24 cellular contexts compared by ENCODE assay signal in genomic region chr1:55938376-55938850, GRCh38.
DNase-seq lines count a peak whose midpoint lies in the region; FAIRE-seq and TF ChIP-seq lines count a peak whose summit lies in the region.
"Had no signal": no experiment of that assay in that cellular context is flagged by ENCODE, and none has a peak within 500 bp of the region (broad histone marks: within the 10 kb centered on the region; RNA-seq: fewer than 3 reads in every experiment).

No MANE protein-coding gene starts in this region.

- H3K27me3 Mint-ChIP-seq in osteocyte (ENCODE audit: unreplicated experiment) = no peaks in the 10 kb centered on the region
- H3K27me3 Mint-ChIP-seq: activated CD4-positive, alpha-beta T cell treated with anti-CD3 and anti-CD28 coated beads, Interleukin-2, amount 10 ng/mL, durations not matched to agents 24 days and 14 days; activated CD8-positive, alpha-beta memory T cell treated with anti-CD3 and anti-CD28 coated beads, Interleukin-2, amount 10 ng/mL, durations not matched to agents 7 days and 5 days; activated naive CD4-positive, alpha-beta T cell treated with anti-CD3 and anti-CD28 coated beads, Interleukin-2, amount 50 U/mL, for 24 hours; memory B cell had no signal

- H3K4me3 ChIP-seq in cardiac muscle cell = no peak overlapping the region
- H3K4me3 ChIP-seq: K562, uterus had no signal

- no peaks in the 10 kb centered on the region for H3K9me3 ChIP-seq in cardiac muscle cell (ENCODE audit: low read depth)
- H3K9me3 ChIP-seq: SK-N-SH, uterus had no signal

- peaks cover 11% of the 10 kb centered on the region for H3K9me3 Mint-ChIP-seq in osteocyte (ENCODE audit: unreplicated experiment)
- H3K9me3 Mint-ChIP-seq: activated CD4-positive, alpha-beta T cell treated with anti-CD3 and anti-CD28 coated beads, Interleukin-2, amount 10 ng/mL, durations not matched to agents 24 days and 14 days; activated naive CD4-positive, alpha-beta T cell treated with anti-CD3 and anti-CD28 coated beads, Interleukin-2, amount 50 U/mL, for 24 hours; activated T-helper 1 cell treated with anti-CD3 and anti-CD28 coated beads, Interleukin-12 subunit alpha, Interleukin-12 subunit beta, Interleukin-2, Interleukin-4 antibody, amounts not matched to agents 30 ng/mL and 10 ng/mL and 1 ng/mL, durations not matched to agents 14 hours and 24 hours and 36 hours had no signal

- no peak overlapping the region for H3K4me3 Mint-ChIP-seq in osteocyte (ENCODE audit: unreplicated experiment)
- H3K4me3 Mint-ChIP-seq: activated CD4-positive, alpha-beta T cell treated with anti-CD3 and anti-CD28 coated beads, Interleukin-2, amount 10 ng/mL, durations not matched to agents 24 days and 14 days; activated CD8-positive, alpha-beta memory T cell treated with anti-CD3 and anti-CD28 coated beads, Interleukin-2, amount 10 ng/mL, durations not matched to agents 7 days and 5 days; activated naive CD4-positive, alpha-beta T cell treated with anti-CD3 and anti-CD28 coated beads, Interleukin-2, amount 50 U/mL, for 24 hours; activated T-helper 1 cell treated with anti-CD3 and anti-CD28 coated beads, Interleukin-12 subunit alpha, Interleukin-12 subunit beta, Interleukin-2, Interleukin-4 antibody, amounts not matched to agents 30 ng/mL and 10 ng/mL and 1 ng/mL, durations not matched to agents 14 hours and 24 hours and 36 hours; memory B cell; naive thymus-derived CD8-positive, alpha-beta T cell had no signal

- H3K36me3 ChIP-seq in cardiac muscle cell = no peaks in the 10 kb centered on the region
- H3K36me3 ChIP-seq: uterus had no signal

- FAIRE-seq in HTR-8/SVneo (lab: Jason Lieb, UNC) = no peak
- FAIRE-seq: K562, RCC 7860 had no signal

- H3K4me1 Mint-ChIP-seq in osteocyte (ENCODE audit: unreplicated experiment) = peaks cover 8% of the 10 kb centered on the region
- H3K4me1 Mint-ChIP-seq: activated CD4-positive, alpha-beta T cell treated with anti-CD3 and anti-CD28 coated beads, Interleukin-2, amount 10 ng/mL, durations not matched to agents 24 days and 14 days; activated CD8-positive, alpha-beta memory T cell treated with anti-CD3 and anti-CD28 coated beads, Interleukin-2, amount 10 ng/mL, durations not matched to agents 7 days and 5 days; activated naive CD4-positive, alpha-beta T cell treated with anti-CD3 and anti-CD28 coated beads, Interleukin-2, amount 50 U/mL, for 24 hours; memory B cell; naive thymus-derived CD8-positive, alpha-beta T cell had no signal

- DNase-seq in M059J (ENCODE audit: low read depth) (peak; percentile 6), SK-N-DZ (ENCODE audit: low spot score) (peak; percentile 21), cardiac muscle cell (ENCODE audit: low read depth in 1 of 2, low spot score in 1 of 2) (peak in 1 of 2 donors; percentile 82), osteocyte (ENCODE audit: extremely low spot score, unreplicated experiment) (no peak), HTR-8/SVneo (ENCODE audit: insufficient read length, low spot score) (no peak), D341Med (ENCODE audit: low spot score) (no peak), NCI-H526 (lab: John Stamatoyannopoulos, UW) (no peak)
- DNase-seq: activated CD4-positive, alpha-beta T cell treated with anti-CD3 and anti-CD28 coated beads, Interleukin-2, amount 10 ng/mL, durations not matched to agents 24 days and 14 days; activated CD8-positive, alpha-beta memory T cell treated with anti-CD3 and anti-CD28 coated beads, Interleukin-2, amount 10 ng/mL, durations not matched to agents 7 days and 5 days; DMS53; GF-D8; HCEC 1CT; naive thymus-derived CD8-positive, alpha-beta T cell; NCI-H187; NCI-H446 treated with DMSO at 0.1 percent for 48 hours; SK-N-SH had no signal

- H3K27ac Mint-ChIP-seq in osteocyte (ENCODE audit: unreplicated experiment) = peak overlapping the region; percentile 14
- H3K27ac Mint-ChIP-seq: activated CD4-positive, alpha-beta T cell treated with anti-CD3 and anti-CD28 coated beads, Interleukin-2, amount 10 ng/mL, durations not matched to agents 24 days and 14 days; activated CD8-positive, alpha-beta memory T cell treated with anti-CD3 and anti-CD28 coated beads, Interleukin-2, amount 10 ng/mL, durations not matched to agents 7 days and 5 days; activated naive CD4-positive, alpha-beta T cell treated with anti-CD3 and anti-CD28 coated beads, Interleukin-2, amount 50 U/mL, for 24 hours; activated T-helper 1 cell treated with anti-CD3 and anti-CD28 coated beads, Interleukin-12 subunit alpha, Interleukin-12 subunit beta, Interleukin-2, Interleukin-4 antibody, amounts not matched to agents 30 ng/mL and 10 ng/mL and 1 ng/mL, durations not matched to agents 14 hours and 24 hours and 36 hours; memory B cell; naive thymus-derived CD8-positive, alpha-beta T cell had no signal

- peaks cover 11% of the 10 kb centered on the region for H3K4me1 ChIP-seq in cardiac muscle cell (ENCODE audit: low read depth)
- H3K4me1 ChIP-seq: uterus had no signal

- no peak for TF ChIP-seq CTCF in cardiac muscle cell (IDR thresholded peaks at IDR 0.05; ENCODE audit: low read depth, low read length)
- no peak for TF ChIP-seq CTCF in osteocyte (IDR thresholded peaks at IDR 0.05)

- no peaks in the 10 kb centered on the region for H3K27me3 ChIP-seq in cardiac muscle cell
- H3K27me3 ChIP-seq: uterus had no signal

- H3K36me3 Mint-ChIP-seq in osteocyte (ENCODE audit: unreplicated experiment) = no peaks in the 10 kb centered on the region
- H3K36me3 Mint-ChIP-seq: activated CD8-positive, alpha-beta memory T cell treated with anti-CD3 and anti-CD28 coated beads, Interleukin-2, amount 10 ng/mL, durations not matched to agents 7 days and 5 days; activated naive CD4-positive, alpha-beta T cell treated with anti-CD3 and anti-CD28 coated beads, Interleukin-2, amount 50 U/mL, for 24 hours; naive thymus-derived CD8-positive, alpha-beta T cell had no signal

- H3K27ac ChIP-seq in cardiac muscle cell = peak overlapping the region; percentile 79
- H3K27ac ChIP-seq: epithelial cell of prostate, uterus, VCaP had no signal

Comparison
In these comparisons a context has a peak if more than half of its experiments do, and no peak if none do; other contexts are left out.
1. DNase-seq: peak in M059J (single experiment) and SK-N-DZ (single experiment); none in osteocyte (single experiment), HTR-8/SVneo (single experiment), D341Med (single experiment) and NCI-H526 (0 of 2).